Comparison of ENCODE assay signal across 1 cellular context in genomic region chr11:64317961-64318693, GRCh38.
A peak's percentile ranks its signal among the peaks of the same experiment; 100 is the strongest.
TF ChIP-seq lines count a peak whose summit lies in the region.

PRDX5 (plus strand) TSS chr11:64318121; CDS start chr11:64318216, 95 bp downstream.

TF ChIP-seq in GM12878, 131 proteins besides CTCF, POLR2A, EP300 and RAD21 (continued from another document and continues in another):
- TF ChIP-seq, protein P1, sequence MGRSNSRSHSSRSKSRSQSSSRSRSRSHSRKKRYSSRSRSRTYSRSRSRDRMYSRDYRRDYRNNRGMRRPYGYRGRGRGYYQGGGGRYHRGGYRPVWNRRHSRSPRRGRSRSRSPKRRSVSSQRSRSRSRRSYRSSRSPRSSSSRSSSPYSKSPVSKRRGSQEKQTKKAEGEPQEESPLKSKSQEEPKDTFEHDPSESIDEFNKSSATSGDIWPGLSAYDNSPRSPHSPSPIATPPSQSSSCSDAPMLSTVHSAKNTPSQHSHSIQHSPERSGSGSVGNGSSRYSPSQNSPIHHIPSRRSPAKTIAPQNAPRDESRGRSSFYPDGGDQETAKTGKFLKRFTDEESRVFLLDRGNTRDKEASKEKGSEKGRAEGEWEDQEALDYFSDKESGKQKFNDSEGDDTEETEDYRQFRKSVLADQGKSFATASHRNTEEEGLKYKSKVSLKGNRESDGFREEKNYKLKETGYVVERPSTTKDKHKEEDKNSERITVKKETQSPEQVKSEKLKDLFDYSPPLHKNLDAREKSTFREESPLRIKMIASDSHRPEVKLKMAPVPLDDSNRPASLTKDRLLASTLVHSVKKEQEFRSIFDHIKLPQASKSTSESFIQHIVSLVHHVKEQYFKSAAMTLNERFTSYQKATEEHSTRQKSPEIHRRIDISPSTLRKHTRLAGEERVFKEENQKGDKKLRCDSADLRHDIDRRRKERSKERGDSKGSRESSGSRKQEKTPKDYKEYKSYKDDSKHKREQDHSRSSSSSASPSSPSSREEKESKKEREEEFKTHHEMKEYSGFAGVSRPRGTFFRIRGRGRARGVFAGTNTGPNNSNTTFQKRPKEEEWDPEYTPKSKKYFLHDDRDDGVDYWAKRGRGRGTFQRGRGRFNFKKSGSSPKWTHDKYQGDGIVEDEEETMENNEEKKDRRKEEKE (IDR thresholded peaks at IDR 0.05): no peak
- TF ChIP-seq POLR2AphosphoS5 (IDR thresholded peaks at IDR 0.05; ENCODE audit: low read length) (peak; percentile 57; the same call in 1 of the 2 replicates), SRF (IDR thresholded peaks at IDR 0.05; ENCODE audit: low read depth in 2 of 2, low read length in 2 of 2) (0 out of 4 replicates have a peak, but pooled peaks of 1 of the 2 experiments have one; percentile 43), NKRF (conservative IDR thresholded peaks at IDR 0.05) (peak; percentile 62), BCL11A (IDR thresholded peaks at IDR 0.05; ENCODE audit: low read depth, low read length) (no peak), ETV6 (conservative IDR thresholded peaks at IDR 0.05 in 1 of 2, IDR thresholded peaks at IDR 0.05 in 1 of 2; ENCODE audit: borderline replicate concordance in 1 of 2, low read depth in 1 of 2) (no peak), DPF2 (IDR thresholded peaks at IDR 0.05) (peak; percentile 77; the same call in 1 of the 2 replicates), HDAC2 (IDR thresholded peaks at IDR 0.05) (no peak), GATAD2B (conservative IDR thresholded peaks at IDR 0.05; ENCODE audit: low read depth) (peak; percentile 77), SMC3 (IDR thresholded peaks at IDR 0.05; ENCODE audit: borderline replicate concordance, low read length) (peak; percentile 47), SMARCA5 (IDR thresholded peaks at IDR 0.05) (peak; percentile 4), E2F8 (IDR thresholded peaks at IDR 0.05; ENCODE audit: low read depth, partially characterized antibody) (no peak), POU2F2 (IDR thresholded peaks at IDR 0.05; ENCODE audit: borderline replicate concordance, low read depth, low read length) (no peak), ATF7 (IDR thresholded peaks at IDR 0.05; ENCODE audit: low read depth) (peak; percentile 49), NRF1 (conservative IDR thresholded peaks at IDR 0.05; ENCODE audit: low read depth, low read length) (peak; percentile 93), NBN (IDR thresholded peaks at IDR 0.05) (peak; percentile 62), USF2 (IDR thresholded peaks at IDR 0.05; ENCODE audit: borderline replicate concordance, low read depth, low read length) (no peak), IKZF1 (conservative IDR thresholded peaks at IDR 0.05) (peak; percentile 65; the same call in 1 of the 2 replicates), IRF3 (IDR thresholded peaks at IDR 0.05) (peak; percentile 26; the same call in 1 of the 2 replicates), LARP7 (IDR thresholded peaks at IDR 0.05) (peak; percentile 84), CUX1 (IDR thresholded peaks at IDR 0.05; ENCODE audit: insufficient replicate concordance, low read depth, low read length) (no peak), SPI1 (IDR thresholded peaks at IDR 0.05; ENCODE audit: borderline replicate concordance, insufficient read depth, low read depth, low read length) (peak; percentile 32; the same call in 1 of the 2 replicates), ZNF384 (IDR thresholded peaks at IDR 0.05; ENCODE audit: borderline replicate concordance, low read depth, low read length) (no peak), ZBTB4 (CRISPR knock-in tag; IDR thresholded peaks at IDR 0.05) (no peak)
- TF ChIP-seq, protein P2, sequence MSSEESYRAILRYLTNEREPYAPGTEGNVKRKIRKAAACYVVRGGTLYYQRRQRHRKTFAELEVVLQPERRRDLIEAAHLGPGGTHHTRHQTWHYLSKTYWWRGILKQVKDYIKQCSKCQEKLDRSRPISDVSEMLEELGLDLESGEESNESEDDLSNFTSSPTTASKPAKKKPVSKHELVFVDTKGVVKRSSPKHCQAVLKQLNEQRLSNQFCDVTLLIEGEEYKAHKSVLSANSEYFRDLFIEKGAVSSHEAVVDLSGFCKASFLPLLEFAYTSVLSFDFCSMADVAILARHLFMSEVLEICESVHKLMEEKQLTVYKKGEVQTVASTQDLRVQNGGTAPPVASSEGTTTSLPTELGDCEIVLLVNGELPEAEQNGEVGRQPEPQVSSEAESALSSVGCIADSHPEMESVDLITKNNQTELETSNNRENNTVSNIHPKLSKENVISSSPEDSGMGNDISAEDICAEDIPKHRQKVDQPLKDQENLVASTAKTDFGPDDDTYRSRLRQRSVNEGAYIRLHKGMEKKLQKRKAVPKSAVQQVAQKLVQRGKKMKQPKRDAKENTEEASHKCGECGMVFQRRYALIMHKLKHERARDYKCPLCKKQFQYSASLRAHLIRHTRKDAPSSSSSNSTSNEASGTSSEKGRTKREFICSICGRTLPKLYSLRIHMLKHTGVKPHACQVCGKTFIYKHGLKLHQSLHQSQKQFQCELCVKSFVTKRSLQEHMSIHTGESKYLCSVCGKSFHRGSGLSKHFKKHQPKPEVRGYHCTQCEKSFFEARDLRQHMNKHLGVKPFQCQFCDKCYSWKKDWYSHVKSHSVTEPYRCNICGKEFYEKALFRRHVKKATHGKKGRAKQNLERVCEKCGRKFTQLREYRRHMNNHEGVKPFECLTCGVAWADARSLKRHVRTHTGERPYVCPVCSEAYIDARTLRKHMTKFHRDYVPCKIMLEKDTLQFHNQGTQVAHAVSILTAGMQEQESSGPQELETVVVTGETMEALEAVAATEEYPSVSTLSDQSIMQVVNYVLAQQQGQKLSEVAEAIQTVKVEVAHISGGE (CRISPR knock-in tag; IDR thresholded peaks at IDR 0.05): no peak
- TF ChIP-seq, protein P3, sequence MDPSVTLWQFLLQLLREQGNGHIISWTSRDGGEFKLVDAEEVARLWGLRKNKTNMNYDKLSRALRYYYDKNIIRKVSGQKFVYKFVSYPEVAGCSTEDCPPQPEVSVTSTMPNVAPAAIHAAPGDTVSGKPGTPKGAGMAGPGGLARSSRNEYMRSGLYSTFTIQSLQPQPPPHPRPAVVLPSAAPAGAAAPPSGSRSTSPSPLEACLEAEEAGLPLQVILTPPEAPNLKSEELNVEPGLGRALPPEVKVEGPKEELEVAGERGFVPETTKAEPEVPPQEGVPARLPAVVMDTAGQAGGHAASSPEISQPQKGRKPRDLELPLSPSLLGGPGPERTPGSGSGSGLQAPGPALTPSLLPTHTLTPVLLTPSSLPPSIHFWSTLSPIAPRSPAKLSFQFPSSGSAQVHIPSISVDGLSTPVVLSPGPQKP (IDR thresholded peaks at IDR 0.05; ENCODE audit: low read depth, low read length): no peak
- TF ChIP-seq, protein P4, sequence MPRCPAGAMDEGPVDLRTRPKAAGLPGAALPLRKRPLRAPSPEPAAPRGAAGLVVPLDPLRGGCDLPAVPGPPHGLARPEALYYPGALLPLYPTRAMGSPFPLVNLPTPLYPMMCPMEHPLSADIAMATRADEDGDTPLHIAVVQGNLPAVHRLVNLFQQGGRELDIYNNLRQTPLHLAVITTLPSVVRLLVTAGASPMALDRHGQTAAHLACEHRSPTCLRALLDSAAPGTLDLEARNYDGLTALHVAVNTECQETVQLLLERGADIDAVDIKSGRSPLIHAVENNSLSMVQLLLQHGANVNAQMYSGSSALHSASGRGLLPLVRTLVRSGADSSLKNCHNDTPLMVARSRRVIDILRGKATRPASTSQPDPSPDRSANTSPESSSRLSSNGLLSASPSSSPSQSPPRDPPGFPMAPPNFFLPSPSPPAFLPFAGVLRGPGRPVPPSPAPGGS (IDR thresholded peaks at IDR 0.05; ENCODE audit: borderline replicate concordance, insufficient read depth, low read depth, low read length, poor library complexity, severe bottlenecking): peak; percentile 37
